In the genomic region with DNA sequence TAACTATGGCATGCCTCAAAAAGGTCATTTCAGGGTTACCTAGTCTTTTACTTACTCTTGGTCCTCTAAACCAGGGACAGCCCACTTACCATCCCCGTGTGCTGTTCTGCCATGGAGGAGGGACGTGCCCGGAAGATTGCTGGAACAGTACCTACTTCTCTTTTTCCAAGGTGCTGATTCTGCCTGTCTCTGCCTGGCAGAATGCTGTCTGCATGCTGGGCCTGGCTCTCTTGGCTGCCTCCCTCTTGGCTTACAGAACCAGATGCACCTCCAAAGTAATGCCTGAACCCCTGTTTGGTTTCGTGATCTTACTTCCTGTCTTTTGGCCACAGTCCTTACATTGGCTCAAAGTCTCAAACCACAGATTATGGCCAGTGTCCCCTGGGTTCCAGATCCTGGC, we compare ENCODE assay signal across 8 cellular contexts.
"Had no signal": no experiment of that assay in that cellular context is flagged by ENCODE, and none has a peak within 500 bp of the region (broad histone marks: within the 10 kb centered on the region; RNA-seq: fewer than 3 reads in every experiment).

No MANE protein-coding gene starts in this region.

- H3K27ac ChIP-seq: GM23248 had no signal

- ATAC-seq: HCT116, K562 had no signal

- H3K4me3 ChIP-seq: GM23248, HAP-1, K562 had no signal

- FAIRE-seq: HTR-8/SVneo, K562 had no signal

- H3K4me1 ChIP-seq: HAP-1 had no signal

- H3K36me3 ChIP-seq: HAP-1 had no signal

- H3K9ac ChIP-seq: GM23248 had no signal

- DNase-seq: GM23248, H7, HFFc6, IMR-90 had no signal

- H3K9me3 ChIP-seq: HAP-1 had no signal

- H2AFZ ChIP-seq: GM23248 had no signal
